In the genomic region with DNA sequence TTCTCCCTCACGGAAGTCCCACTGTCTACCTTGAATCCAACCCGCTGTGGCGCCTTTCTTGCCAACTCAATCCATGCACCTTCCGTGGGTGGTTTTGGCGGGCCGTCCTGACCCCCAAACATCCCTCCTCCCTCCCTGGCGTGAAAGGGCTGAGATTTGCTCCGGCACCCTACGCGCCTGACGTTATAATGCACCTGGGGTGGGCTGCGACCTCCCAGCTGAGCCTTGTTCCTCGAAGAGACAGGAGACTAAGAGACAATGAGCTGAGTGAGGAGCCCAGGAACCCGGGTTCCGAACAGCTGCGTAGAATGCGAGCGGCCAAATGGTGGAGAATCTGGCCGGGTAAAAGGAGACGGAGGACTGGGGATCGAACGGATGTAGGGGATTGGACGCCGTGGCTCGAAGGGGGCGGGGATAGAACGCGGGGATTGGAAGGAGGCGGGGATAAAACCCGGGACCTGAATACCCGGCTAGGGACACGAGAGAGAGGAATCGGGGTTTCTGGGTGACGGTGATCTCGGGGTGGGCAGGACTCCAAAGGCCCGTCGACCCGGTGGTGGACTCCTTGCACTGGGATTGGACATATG, we compare ENCODE assay signal across 8 cellular contexts. TPM values are rescaled to one million over a fixed set of nuclear protein-coding genes. Genes with fewer than 3 reads are reported as not detected.
A peak's percentile ranks its signal among the peaks of the same experiment; 100 is the strongest.
DNase-seq lines count a peak whose midpoint lies in the region; ATAC-seq and TF ChIP-seq lines count a peak whose summit lies in the region.

A gene (plus strand): TSS at position 461 of the 587 bp plus-strand sequence. CDS start 1,137 bp downstream, outside the sequence.

- POLR2A ChIA-PET in activated CD4-positive, alpha-beta memory T cell treated with anti-CD3 and anti-CD28 coated beads, Interleukin-2, amount 10 ng/mL, durations not matched to agents 7 days and 5 days (lab: Charles Lee), result interaction anchor here (1.1 kb wide), 1 partner anchor 12 kb away, joined by 5 read pairs; no protein-coding TSS in a partner anchor

- peak; percentile 49 for ATAC-seq in effector memory CD8-positive, alpha-beta T cell (replicated peaks)
- ATAC-seq in GM19455 (IDR thresholded peaks at IDR 0.05; ENCODE audit: unreplicated experiment) (no peak), HG02798 (IDR thresholded peaks at IDR 0.05; ENCODE audit: poor library complexity, unreplicated experiment) (no peak)

- no peak for TF ChIP-seq POLR2A in lower leg skin (IDR thresholded peaks at IDR 0.05)

- DNase-seq in Caki2 (ENCODE audit: low read depth) (no peak), NCI-H2029 (lab: John Stamatoyannopoulos, UW) (peak; percentile 69), lower leg skin (ENCODE audit: low spot score in 2 of 2) (peak; percentile 73 to 95)
- DNase-seq in activated CD4-positive, alpha-beta memory T cell treated with anti-CD3 and anti-CD28 coated beads, Interleukin-2, amount 10 ng/mL, durations not matched to agents 7 days and 5 days, result peak; percentile 55
- DNase-seq in effector memory CD8-positive, alpha-beta T cell, result no peak
- peak; percentile 58 for DNase-seq in stimulated activated CD4-positive, alpha-beta T cell treated with anti-CD3 and anti-CD28 coated beads, Interleukin-4, amount 100 ng/mL, for 1 hour

- H3K27ac Mint-ChIP-seq in activated CD4-positive, alpha-beta memory T cell treated with anti-CD3 and anti-CD28 coated beads, Interleukin-2, amount 10 ng/mL, durations not matched to agents 7 days and 5 days, result no peak within 1 kb of the TSS
- peak within 1 kb of the TSS; percentile 41 to 83 for H3K27ac Mint-ChIP-seq in effector memory CD8-positive, alpha-beta T cell

- peak within 1 kb of the TSS; percentile 65 for H3K4me3 Mint-ChIP-seq in activated CD4-positive, alpha-beta memory T cell treated with anti-CD3 and anti-CD28 coated beads, Interleukin-2, amount 10 ng/mL, durations not matched to agents 7 days and 5 days
- peak within 1 kb of the TSS; percentile 76 to 82 for H3K4me3 Mint-ChIP-seq in effector memory CD8-positive, alpha-beta T cell

- CTCF ChIA-PET in activated CD4-positive, alpha-beta memory T cell treated with anti-CD3 and anti-CD28 coated beads, Interleukin-2, amount 10 ng/mL, durations not matched to agents 7 days and 5 days (lab: Charles Lee), result interaction anchor here (1.1 to 1.3 kb wide), 2 partner anchors 10 to 25 kb away, joined by 3 read pairs; no protein-coding TSS in a partner anchor

- peaks cover 17% of the 10 kb centered on the region for H3K36me3 Mint-ChIP-seq in activated CD4-positive, alpha-beta memory T cell treated with anti-CD3 and anti-CD28 coated beads, Interleukin-2, amount 10 ng/mL, durations not matched to agents 7 days and 5 days (ENCODE audit: low read depth)
- H3K36me3 Mint-ChIP-seq in effector memory CD8-positive, alpha-beta T cell (ENCODE audit: insufficient read depth), result peaks cover 33% of the 10 kb centered on the region

- in situ Hi-C loops in Caki2 (cut with HindIII; ENCODE audit: low pct_unique_long_range_greater_than_20kb, low sequenced_read_pairs), result no loop called here

- intact Hi-C loops in lower leg skin (cut with DNase I; ENCODE audit: low total_unique reads), result no loop called here

- H3K27me3 Mint-ChIP-seq in activated CD4-positive, alpha-beta memory T cell treated with anti-CD3 and anti-CD28 coated beads, Interleukin-2, amount 10 ng/mL, durations not matched to agents 7 days and 5 days, result peaks cover 23% of the 10 kb centered on the region
- peaks cover 18 to 39% of the 10 kb centered on the region in 2 donors for H3K27me3 Mint-ChIP-seq in effector memory CD8-positive, alpha-beta T cell

- no peaks in the 10 kb centered on the region for H3K9me3 Mint-ChIP-seq in activated CD4-positive, alpha-beta memory T cell treated with anti-CD3 and anti-CD28 coated beads, Interleukin-2, amount 10 ng/mL, durations not matched to agents 7 days and 5 days
- H3K9me3 Mint-ChIP-seq in effector memory CD8-positive, alpha-beta T cell, result no peaks in the 10 kb centered on the region

- H3K4me1 Mint-ChIP-seq in activated CD4-positive, alpha-beta memory T cell treated with anti-CD3 and anti-CD28 coated beads, Interleukin-2, amount 10 ng/mL, durations not matched to agents 7 days and 5 days, result peaks cover 33% of the 10 kb centered on the region
- H3K4me1 Mint-ChIP-seq in effector memory CD8-positive, alpha-beta T cell (ENCODE audit: low read depth in 2 of 2), result peaks cover 14 to 24% of the 10 kb centered on the region in 2 donors

- TF ChIP-seq CTCF in lower leg skin (IDR thresholded peaks at IDR 0.05), result no peak

- peak within 1 kb of the TSS; percentile 34 for H3K4me3 ChIP-seq in lower leg skin (ENCODE audit: low read depth, poor library complexity, severe bottlenecking)

- WGBS in lower leg skin, 2 donors, result 1 to 2% methylated on average over 38 of the region's 38 CpGs

RNA-seq across cellular contexts. Expression of the gene that starts here (rescaled TPM):
- 21.2 and 26.7 TPM in 2 replicates for total RNA-seq in Caki2 (2014; rRNA removed; shearing (Covaris generic); ENCODE audit: low replicate concordance)
- total RNA-seq in activated CD4-positive, alpha-beta memory T cell treated with anti-CD3 and anti-CD28 coated beads, Interleukin-2, amount 10 ng/mL, durations not matched to agents 7 days and 5 days, result 1 to 10 TPM; 1.9 to 2.9 TPM
- 1 to 10 TPM in 3 of 4 donors, under 1 TPM in 1; 0.97 to 3.3 (median 1.8) TPM for total RNA-seq in lower leg skin

Comparison
In these comparisons a context has a peak if more than half of its experiments do, and no peak if none do; other contexts are left out.
1. DNase-seq: peak in NCI-H2029 (single experiment), activated CD4-positive, alpha-beta memory T cell treated with anti-CD3 and anti-CD28 coated beads, Interleukin-2, amount 10 ng/mL, durations not matched to agents 7 days and 5 days (single experiment), lower leg skin (2 of 2) and stimulated activated CD4-positive, alpha-beta T cell treated with anti-CD3 and anti-CD28 coated beads, Interleukin-4, amount 100 ng/mL, for 1 hour (single experiment); none in Caki2 (single experiment) and effector memory CD8-positive, alpha-beta T cell (0 of 3).